31 cellular contexts compared by ENCODE assay signal in the genomic region with DNA sequence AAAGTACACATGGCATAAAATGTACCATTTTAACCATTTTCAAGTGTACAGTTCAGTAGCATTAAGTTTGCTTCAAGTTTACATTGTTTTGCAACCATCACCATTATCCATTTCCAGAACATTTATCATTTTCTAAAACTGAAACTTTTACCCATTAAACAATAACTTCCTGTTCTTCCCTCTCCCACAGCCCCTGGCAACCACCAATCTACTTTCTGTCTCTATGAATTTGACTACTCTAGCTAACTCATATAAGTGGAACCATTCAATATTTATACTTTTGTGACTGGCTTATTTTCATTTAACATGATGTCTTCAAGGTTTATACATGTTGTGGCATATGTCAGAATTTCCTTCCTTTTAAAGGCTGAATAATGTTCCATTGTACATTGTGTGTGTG.
"Had no signal": no experiment of that assay in that cellular context is flagged by ENCODE, and none has a peak within 500 bp of the region (broad histone marks: within the 10 kb centered on the region; RNA-seq: fewer than 3 reads in every experiment).

No MANE protein-coding gene starts in this region.

- ATAC-seq: activated CD4-positive, CD25-positive, alpha-beta regulatory T cell treated with anti-CD3 and anti-CD28 coated beads, Interleukin-2, amount 50 U/mL, for 24 hours; activated CD8-positive, alpha-beta T cell treated with anti-CD3 and anti-CD28 coated beads, Interleukin-2, amount 10 ng/mL, durations not matched to agents 7 days and 5 days; naive thymus-derived CD8-positive, alpha-beta T cell; stimulated activated memory B cell treated with anti-CD40 and anti-IgM and Interleukin-4, amounts not matched to agents 10 μg/mL and 1 μg/mL and 100 μg/mL, for 72 hours; stimulated activated naive CD8-positive, alpha-beta T cell treated with anti-CD3 and anti-CD28 coated beads, Interleukin-15, amount 100 ng/mL, for 72 hours had no signal

- H3K9me3 Mint-ChIP-seq: brain; immature natural killer cell; naive thymus-derived CD8-positive, alpha-beta T cell; neural crest cell; stimulated activated memory B cell treated with anti-CD40 and anti-IgM and Interleukin-4, amounts not matched to agents 10 μg/mL and 1 μg/mL and 100 μg/mL, for 72 hours; stimulated activated naive CD8-positive, alpha-beta T cell treated with anti-CD3 and anti-CD28 coated beads, Interleukin-15, amount 100 ng/mL, for 72 hours; type B pancreatic cell had no signal

- H3K36me3 ChIP-seq: uterus had no signal

- H3K27ac ChIP-seq: ascending aorta, cardiac muscle cell, coronary artery, dorsolateral prefrontal cortex, parathyroid adenoma, right atrium auricular region, uterus, WERI-Rb-1 had no signal

- H2AFZ ChIP-seq: parathyroid adenoma had no signal

- H3K4me3 ChIP-seq: ascending aorta, cardiac muscle cell, coronary artery, dorsolateral prefrontal cortex, right atrium auricular region, smooth muscle cell, uterus had no signal

- H3K4me3 Mint-ChIP-seq: activated CD8-positive, alpha-beta T cell treated with anti-CD3 and anti-CD28 coated beads, Interleukin-2, amount 10 ng/mL, durations not matched to agents 7 days and 5 days; activated naive CD8-positive, alpha-beta T cell; brain; immature natural killer cell; naive thymus-derived CD8-positive, alpha-beta T cell; neural crest cell; stimulated activated memory B cell treated with anti-CD40 and anti-IgM and Interleukin-4, amounts not matched to agents 10 μg/mL and 1 μg/mL and 100 μg/mL, for 72 hours; stimulated activated naive CD8-positive, alpha-beta T cell treated with anti-CD3 and anti-CD28 coated beads, Interleukin-15, amount 100 ng/mL, for 72 hours; type B pancreatic cell had no signal

- H3K27me3 Mint-ChIP-seq: activated naive CD8-positive, alpha-beta T cell; brain; naive thymus-derived CD8-positive, alpha-beta T cell; stimulated activated memory B cell treated with anti-CD40 and anti-IgM and Interleukin-4, amounts not matched to agents 10 μg/mL and 1 μg/mL and 100 μg/mL, for 72 hours; stimulated activated naive CD8-positive, alpha-beta T cell treated with anti-CD3 and anti-CD28 coated beads, Interleukin-15, amount 100 ng/mL, for 72 hours; type B pancreatic cell had no signal

- H3K27ac Mint-ChIP-seq: activated CD8-positive, alpha-beta T cell treated with anti-CD3 and anti-CD28 coated beads, Interleukin-2, amount 10 ng/mL, durations not matched to agents 7 days and 5 days; activated naive CD8-positive, alpha-beta T cell; brain; naive thymus-derived CD8-positive, alpha-beta T cell; stimulated activated memory B cell treated with anti-CD40 and anti-IgM and Interleukin-4, amounts not matched to agents 10 μg/mL and 1 μg/mL and 100 μg/mL, for 72 hours; stimulated activated naive CD8-positive, alpha-beta T cell treated with anti-CD3 and anti-CD28 coated beads, Interleukin-15, amount 100 ng/mL, for 72 hours; type B pancreatic cell had no signal

- DNase-seq: activated CD4-positive, alpha-beta T cell treated with anti-CD3 and anti-CD28 coated beads, Interleukin-2, amount 50 U/mL, for 1 hour; activated CD8-positive, alpha-beta T cell treated with anti-CD3 and anti-CD28 coated beads, Interleukin-2, amount 10 ng/mL, durations not matched to agents 7 days and 5 days; activated naive CD4-positive, alpha-beta T cell; dorsolateral prefrontal cortex; effector memory CD4-positive, alpha-beta T cell; erythroblast; head of caudate nucleus; hypothalamus; immature natural killer cell; naive thymus-derived CD8-positive, alpha-beta T cell; nucleus accumbens; stimulated activated CD4-positive, alpha-beta T cell treated with anti-CD3 and anti-CD28 coated beads, Interleukin-1b, Interleukin-23, amount 100 ng/mL, for 48 hours; stimulated activated CD4-positive, alpha-beta T cell treated with anti-CD3 and anti-CD28 coated beads, Interleukin-4, amount 100 ng/mL, for 4 hours; stimulated activated CD8-positive, alpha-beta memory T cell treated with anti-CD3 and anti-CD28 coated beads, Interleukin-4, amount 100 ng/mL, for 48 hours; stimulated activated naive CD8-positive, alpha-beta T cell treated with anti-CD3 and anti-CD28 coated beads, Interleukin-15, amount 100 ng/mL, for 72 hours; substantia nigra; T-helper 1 cell; uterus; WERI-Rb-1 had no signal

- H3K4me2 ChIP-seq: smooth muscle cell had no signal

- H3K4me1 ChIP-seq: ascending aorta, parathyroid adenoma, right atrium auricular region, uterus had no signal

- H3K9me3 ChIP-seq: ascending aorta, right atrium auricular region, uterus had no signal

- H3K27me3 ChIP-seq: ascending aorta, cardiac muscle cell, dorsolateral prefrontal cortex, right atrium auricular region, uterus had no signal

- H3K4me1 Mint-ChIP-seq: brain, neural crest cell had no signal

- H3K9ac ChIP-seq: parathyroid adenoma had no signal
